In the genomic region with DNA sequence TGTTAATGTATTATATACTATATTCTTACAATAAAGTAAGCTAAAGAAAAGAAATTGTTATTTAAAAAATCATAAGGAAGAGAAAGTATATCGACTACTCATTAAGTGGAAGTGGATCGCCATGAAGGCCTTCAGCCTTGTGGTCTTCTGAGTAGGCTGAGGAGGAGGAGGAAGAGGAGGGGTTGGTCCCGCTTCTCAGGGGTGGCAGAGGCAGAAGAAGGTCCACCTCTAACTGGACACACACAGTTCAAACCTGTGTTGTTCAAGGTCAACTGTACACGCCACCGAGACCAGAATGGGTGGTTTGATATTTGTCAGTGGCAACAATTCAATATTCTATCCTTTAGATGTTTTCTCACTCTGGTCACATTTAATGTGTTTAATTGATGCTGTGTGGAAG, we compare ENCODE assay signal across 11 cellular contexts.
DNase-seq lines count a peak whose midpoint lies in the region; ATAC-seq, FAIRE-seq and TF ChIP-seq lines count a peak whose summit lies in the region.
"Had no signal": no experiment of that assay in that cellular context is flagged by ENCODE, and none has a peak within 500 bp of the region (broad histone marks: within the 10 kb centered on the region; RNA-seq: fewer than 3 reads in every experiment).

No MANE protein-coding gene starts in this region.

- intact Hi-C loops in ascending aorta (cut with DNase I) (loop anchor here (2.0 to 5.0 kb wide), 7 partner anchors 60 to 670 kb away; a partner anchor contains a TSS), ovary (cut with DNase I) (loop anchor here in 3 of 4 donors (2.0 to 10.0 kb wide), 7 partner anchors 65 to 670 kb away; a partner anchor contains a TSS)

- H2AFZ ChIP-seq in osteoblast (ENCODE audit: low read length): peak overlapping the region; percentile 98

- peak overlapping the region; percentile 90 for H3K4me2 ChIP-seq in osteoblast (ENCODE audit: insufficient read depth, low read length)

- 59 to 65% (median 63%) methylated on average over 5 of the region's 5 CpGs for WGBS in ovary, 3 donors

- no peaks in the 10 kb centered on the region for H3K79me2 ChIP-seq in osteoblast (ENCODE audit: insufficient read depth, low read length)

- POLR2A ChIA-PET in activated CD4-positive, alpha-beta memory T cell treated with anti-CD3 and anti-CD28 coated beads, Interleukin-2, amount 10 ng/mL, durations not matched to agents 7 days and 5 days (lab: Charles Lee): no interaction called here

- no peaks in the 10 kb centered on the region for H4K20me1 ChIP-seq in osteoblast (ENCODE audit: insufficient read depth, low read length)

- no peak for TF ChIP-seq POLR2A in GM12892 (IDR thresholded peaks at IDR 0.05; ENCODE audit: low read depth, low read length)
- TF ChIP-seq POLR2A in ovary (IDR thresholded peaks at IDR 0.05): no peak

- H3K27ac ChIP-seq in ascending aorta (peak overlapping the region in 1 of 2 donors; percentile 60), osteoblast (ENCODE audit: low read depth, low read length) (no peak overlapping the region), ovary (no peak overlapping the region)
- H3K27ac ChIP-seq: left lung had no signal

- ATAC-seq in HG02623 (IDR thresholded peaks at IDR 0.05; ENCODE audit: unreplicated experiment) (peak; percentile 7), GM18873 (IDR thresholded peaks at IDR 0.05; ENCODE audit: low FRiP score, unreplicated experiment) (no peak)

- DNase-seq in GM12892 (ENCODE audit: insufficient read length): no peak
- DNase-seq in ascending aorta (ENCODE audit: low spot score in 2 of 2): no peak
- DNase-seq in osteoblast (ENCODE audit: insufficient read length, low spot score, missing footprints): no peak
- no peak for DNase-seq in activated CD4-positive, alpha-beta memory T cell treated with anti-CD3 and anti-CD28 coated beads, Interleukin-2, amount 10 ng/mL, durations not matched to agents 7 days and 5 days
- no peak for DNase-seq in ovary
- DNase-seq in NCI-H1092 treated with DMSO at 0.1 percent for 48 hours (lab: John Stamatoyannopoulos, UW): no peak

- H3K27ac Mint-ChIP-seq in activated CD4-positive, alpha-beta memory T cell treated with anti-CD3 and anti-CD28 coated beads, Interleukin-2, amount 10 ng/mL, durations not matched to agents 7 days and 5 days: no peak overlapping the region

- H3K36me3 ChIP-seq in ascending aorta: no peaks in the 10 kb centered on the region
- H3K36me3 ChIP-seq in osteoblast (ENCODE audit: insufficient read depth, low read length): no peaks in the 10 kb centered on the region
- no peaks in the 10 kb centered on the region for H3K36me3 ChIP-seq in ovary
- H3K36me3 ChIP-seq: left lung, SJCRH30 had no signal

- no peaks in the 10 kb centered on the region for H3K36me3 Mint-ChIP-seq in activated CD4-positive, alpha-beta memory T cell treated with anti-CD3 and anti-CD28 coated beads, Interleukin-2, amount 10 ng/mL, durations not matched to agents 7 days and 5 days (ENCODE audit: low read depth)

- TF ChIP-seq EP300 in ovary (IDR thresholded peaks at IDR 0.05): no peak

- H3K9me3 ChIP-seq in ascending aorta: no peaks in the 10 kb centered on the region
- no peaks in the 10 kb centered on the region for H3K9me3 ChIP-seq in osteoblast (ENCODE audit: low read depth, low read length)
- no peaks in the 10 kb centered on the region for H3K9me3 ChIP-seq in ovary
- H3K9me3 ChIP-seq: left lung, SJCRH30, spleen had no signal

- no peaks in the 10 kb centered on the region for H3K9me3 Mint-ChIP-seq in activated CD4-positive, alpha-beta memory T cell treated with anti-CD3 and anti-CD28 coated beads, Interleukin-2, amount 10 ng/mL, durations not matched to agents 7 days and 5 days

- H3K4me1 ChIP-seq in ascending aorta: peaks cover 0 to 13% of the 10 kb centered on the region in 2 donors
- H3K4me1 ChIP-seq in osteoblast (ENCODE audit: insufficient read depth, low read length): peaks cover 16% of the 10 kb centered on the region
- peaks cover 4% of the 10 kb centered on the region for H3K4me1 ChIP-seq in ovary (ENCODE audit: insufficient read depth)

- H3K4me3 Mint-ChIP-seq in activated CD4-positive, alpha-beta memory T cell treated with anti-CD3 and anti-CD28 coated beads, Interleukin-2, amount 10 ng/mL, durations not matched to agents 7 days and 5 days: no peak overlapping the region

- H3K4me3 ChIP-seq in ascending aorta: peak overlapping the region; percentile 43 to 54
- peak overlapping the region; percentile 71 for H3K4me3 ChIP-seq in osteoblast (ENCODE audit: insufficient read depth, low read length)
- no peak overlapping the region for H3K4me3 ChIP-seq in ovary

- CTCF ChIA-PET in activated CD4-positive, alpha-beta memory T cell treated with anti-CD3 and anti-CD28 coated beads, Interleukin-2, amount 10 ng/mL, durations not matched to agents 7 days and 5 days (lab: Charles Lee): interaction anchor here (0.8 to 2.1 kb wide), 6 partner anchors 22 to 670 kb away, joined by 3 to 9 read pairs (median 4); no protein-coding TSS in a partner anchor

- no peak for TF ChIP-seq CTCF in ascending aorta (IDR thresholded peaks at IDR 0.05)
- TF ChIP-seq CTCF in osteoblast (IDR thresholded peaks at IDR 0.05; ENCODE audit: extremely low read depth, low read depth, low read length): no peak
- no peak for TF ChIP-seq CTCF in ovary (IDR thresholded peaks at IDR 0.05)

- H3K27me3 ChIP-seq in ascending aorta (no peaks in the 10 kb centered on the region), osteoblast (ENCODE audit: insufficient read depth, low read length) (no peaks in the 10 kb centered on the region), ovary (no peaks in the 10 kb centered on the region)
- H3K27me3 ChIP-seq: left lung, SJCRH30, spleen had no signal

- peak; percentile 5 for FAIRE-seq in GM12892 (lab: Jason Lieb, UNC)

- H3K4me1 Mint-ChIP-seq in activated CD4-positive, alpha-beta memory T cell treated with anti-CD3 and anti-CD28 coated beads, Interleukin-2, amount 10 ng/mL, durations not matched to agents 7 days and 5 days: peaks cover 21% of the 10 kb centered on the region

- H3K27me3 Mint-ChIP-seq in activated CD4-positive, alpha-beta memory T cell treated with anti-CD3 and anti-CD28 coated beads, Interleukin-2, amount 10 ng/mL, durations not matched to agents 7 days and 5 days: no peaks in the 10 kb centered on the region
